Comparison of ENCODE assay signal across 15 cellular contexts in the genomic region with DNA sequence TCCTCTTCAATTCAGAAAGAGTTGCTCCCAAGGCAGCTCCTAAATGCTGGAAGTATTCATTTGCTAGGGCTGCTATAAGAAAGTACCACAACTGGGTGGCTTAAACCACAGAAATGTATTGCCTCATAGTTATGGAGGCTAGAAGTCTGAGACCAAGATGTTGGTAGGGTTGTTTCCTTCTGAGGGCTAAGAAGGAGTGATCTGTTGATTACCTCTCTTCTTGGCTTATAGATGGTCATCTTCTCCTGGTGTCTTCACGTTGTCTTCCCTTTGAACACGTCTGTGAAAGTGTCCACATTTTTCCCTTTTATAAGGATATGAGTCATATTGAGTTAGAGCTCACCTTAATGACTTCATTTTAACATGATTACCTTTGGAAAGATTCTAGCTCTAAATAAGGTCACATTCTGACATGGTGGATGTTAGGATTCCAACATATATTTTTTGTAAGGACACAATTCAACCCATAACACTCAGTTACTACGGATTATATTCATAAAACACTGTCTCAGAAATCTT.
A peak's percentile ranks its signal among the peaks of the same experiment; 100 is the strongest.
DNase-seq lines count a peak whose midpoint lies in the region; ATAC-seq, FAIRE-seq and TF ChIP-seq lines count a peak whose summit lies in the region.
"Had no signal": no experiment of that assay in that cellular context is flagged by ENCODE, and none has a peak within 500 bp of the region (broad histone marks: within the 10 kb centered on the region; RNA-seq: fewer than 3 reads in every experiment).

No MANE protein-coding gene starts in this region.

- H3K9me3 ChIP-seq in PC-3 (ENCODE audit: low read length) (no peaks in the 10 kb centered on the region), keratinocyte (ENCODE audit: control insufficient read depth, low read depth, low read length) (no peaks in the 10 kb centered on the region), small intestine (ENCODE audit: control insufficient read depth, low read depth) (no peaks in the 10 kb centered on the region), neuronal stem cell (replicated peaks in 1 of 2; ENCODE audit: control insufficient read depth in 2 of 2, insufficient read depth in 1 of 2, low read depth in 1 of 2, low read length in 2 of 2) (no peaks in the 10 kb centered on the region)
- H3K9me3 ChIP-seq: A549 had no signal

- FAIRE-seq in keratinocyte (lab: Jason Lieb, UNC) (peak; percentile 61), small intestine (lab: Jason Lieb, UNC) (no peak)
- FAIRE-seq: A549, HepG2, HTR-8/SVneo had no signal

- peak; percentile 48 for DNase-seq in PC-3
- peak; percentile 5 for DNase-seq in astrocyte of the hippocampus (ENCODE audit: low read depth, low spot score)
- DNase-seq in keratinocyte (ENCODE audit: low read depth, low spot score): no peak
- no peak for DNase-seq in NCI-H526 (lab: John Stamatoyannopoulos, UW)
- no peak for DNase-seq in small intestine
- no peak for DNase-seq in neuronal stem cell (ENCODE audit: low spot score)
- no peak for DNase-seq in iPS-NIHi7 (ENCODE audit: extremely low spot score)
- DNase-seq: CD8-positive, alpha-beta T cell; COR-L47; DND-41; HCEC 1CT; HFFc6 had no signal

- no peaks in the 10 kb centered on the region for H3K79me1 ChIP-seq in neuronal stem cell (ENCODE audit: low read depth, low read length)

- no peak overlapping the region for H2BK120ac ChIP-seq in neuronal stem cell (ENCODE audit: low read depth, low read length)

- H3K4me3 ChIP-seq in PC-3 (ENCODE audit: low read length): no peak overlapping the region
- peak overlapping the region in 1 of 3 experiments; percentile 54 for H3K4me3 ChIP-seq in keratinocyte (ENCODE audit: control insufficient read depth in 2 of 3, extremely low read depth in 1 of 3, insufficient read depth in 2 of 3, low read depth in 1 of 3, low read length in 3 of 3)
- no peak overlapping the region for H3K4me3 ChIP-seq in small intestine (ENCODE audit: low read depth in 1 of 2, low read length in 2 of 2)
- no peak overlapping the region for H3K4me3 ChIP-seq in neuronal stem cell (ENCODE audit: low read length in 2 of 2)
- H3K4me3 ChIP-seq: A549 had no signal

- H3K14ac ChIP-seq in neuronal stem cell (ENCODE audit: low read length): no peak overlapping the region

- H3K27ac ChIP-seq in PC-3 (ENCODE audit: low read length): peak overlapping the region; percentile 40
- peak overlapping the region; percentile 68 for H3K27ac ChIP-seq in keratinocyte (ENCODE audit: control insufficient read depth, insufficient read depth, low read length)
- H3K27ac ChIP-seq in small intestine (ENCODE audit: low read depth in 1 of 2, low read length in 1 of 2): no peak overlapping the region
- H3K27ac ChIP-seq in neuronal stem cell (replicated peaks; ENCODE audit: low read length): no peak overlapping the region
- H3K27ac ChIP-seq: A549 had no signal

- no peak overlapping the region for H2BK15ac ChIP-seq in neuronal stem cell (ENCODE audit: low read length)

- BruUV-seq in PC-3 (replicated peaks; lab: Mats Ljungman, UMichigan): no TSS peak

- no peak overlapping the region for H3K9ac ChIP-seq in PC-3 (ENCODE audit: low read length)
- H3K9ac ChIP-seq in keratinocyte (ENCODE audit: control insufficient read depth, extremely low read depth, insufficient read depth, low read length): peak overlapping the region; percentile 35
- no peak overlapping the region for H3K9ac ChIP-seq in neuronal stem cell (ENCODE audit: low read depth, low read length, poor library complexity)

- no peak overlapping the region for H3K23ac ChIP-seq in neuronal stem cell (ENCODE audit: low read depth, low read length, poor library complexity)

- no peak overlapping the region for H3K18ac ChIP-seq in neuronal stem cell (ENCODE audit: low read length)

- H3K27me3 ChIP-seq in PC-3 (ENCODE audit: low read length) (no peaks in the 10 kb centered on the region), keratinocyte (ENCODE audit: control insufficient read depth, extremely low read depth, insufficient read depth, low read length) (no peaks in the 10 kb centered on the region), small intestine (ENCODE audit: control insufficient read depth in 2 of 2, insufficient read depth in 2 of 2, low read length in 2 of 2) (no peaks in the 10 kb centered on the region), neuronal stem cell (ENCODE audit: control insufficient read depth in 3 of 3, insufficient read depth in 3 of 3, low read depth in 1 of 3, low read length in 3 of 3) (no peaks in the 10 kb centered on the region)

- dilution Hi-C loops in keratinocyte (cut with MboI; ENCODE audit: extremely low pct_ligation_motif_present, low sequenced_read_pairs): no loop called here

- no peaks in the 10 kb centered on the region for H3K9me2 ChIP-seq in PC-3 (replicated peaks; ENCODE audit: low read length)

- H2AK5ac ChIP-seq in neuronal stem cell (ENCODE audit: low read depth, low read length): no peak overlapping the region

- H3F3A ChIP-seq in PC-3 (ENCODE audit: low read length, unreplicated experiment): no peaks in the 10 kb centered on the region

- H2BK12ac ChIP-seq in neuronal stem cell (ENCODE audit: low read length): no peak overlapping the region

- peak overlapping the region; percentile 27 for H3K4me2 ChIP-seq in PC-3 (ENCODE audit: low read length)
- H3K4me2 ChIP-seq in keratinocyte (ENCODE audit: control insufficient read depth, extremely low read depth, insufficient read depth, low read depth, low read length): peak overlapping the region; percentile 62
- no peak overlapping the region for H3K4me2 ChIP-seq in neuronal stem cell (ENCODE audit: insufficient read depth, low read length, poor library complexity, severe bottlenecking)
- H3K4me2 ChIP-seq: A549 had no signal

- H4K8ac ChIP-seq in neuronal stem cell (ENCODE audit: low read depth, low read length): no peak overlapping the region

- no peaks in the 10 kb centered on the region for H3K79me2 ChIP-seq in PC-3 (ENCODE audit: low read length)
- H3K79me2 ChIP-seq in keratinocyte (ENCODE audit: control insufficient read depth, insufficient read depth, low read length): no peaks in the 10 kb centered on the region

- H2BK5ac ChIP-seq in neuronal stem cell (ENCODE audit: low read length): no peak overlapping the region

- 38 to 67% (median 44%) methylated on average over 3 of the region's 3 CpGs for WGBS in small intestine, 3 donors
- no CpG with 5 or more reads among the region's 3 CpGs for WGBS in neuronal stem cell (ENCODE audit: extremely low coverage in 2 of 2, insufficient read length in 2 of 2, insufficient replicate concordance in 1 of 2), 2 donors

- TF ChIP-seq CTCF in PC-3 (conservative IDR thresholded peaks at IDR 0.05; ENCODE audit: low read depth, low read length) (no peak), keratinocyte (optimal IDR thresholded peaks at IDR 0.05 in 1 of 3, IDR thresholded peaks at IDR 0.05 in 1 of 3, conservative IDR thresholded peaks at IDR 0.05 in 1 of 3; ENCODE audit: extremely low read depth in 1 of 3, insufficient read depth in 2 of 3, low read length in 3 of 3) (no peak)

- H3K9me1 ChIP-seq in keratinocyte (ENCODE audit: control insufficient read depth, extremely low read depth, insufficient read depth, low read length): no peaks in the 10 kb centered on the region

- H3K4me1 ChIP-seq in PC-3 (ENCODE audit: insufficient read depth, low read length) (peaks cover 23% of the 10 kb centered on the region), keratinocyte (ENCODE audit: control insufficient read depth, extremely low read depth, insufficient read depth, low read length) (peaks cover 29% of the 10 kb centered on the region), small intestine (ENCODE audit: control insufficient read depth in 2 of 2, insufficient read depth in 1 of 2, low read depth in 1 of 2, low read length in 1 of 2) (no peaks in the 10 kb centered on the region), neuronal stem cell (ENCODE audit: control insufficient read depth in 2 of 2, insufficient read depth in 1 of 2, low read depth in 1 of 2, low read length in 2 of 2) (no peaks in the 10 kb centered on the region)
- H3K4me1 ChIP-seq: A549 had no signal

- ATAC-seq in PC-3: no peak
- ATAC-seq: A549; CD8-positive, alpha-beta T cell; HepG2 had no signal

- intact Hi-C loops in PC-3 (cut with micrococcal nuclease): no loop called here

- POLR2A ChIA-PET in PC-3 (lab: Charles Lee; ENCODE audit: unreplicated experiment): no interaction called here

- CTCF ChIA-PET in PC-3 (lab: Charles Lee): no interaction called here

- H3K36me3 ChIP-seq in PC-3 (ENCODE audit: low read depth, low read length): no peaks in the 10 kb centered on the region
- H3K36me3 ChIP-seq in keratinocyte (ENCODE audit: control insufficient read depth in 2 of 2, extremely low read depth in 1 of 2, insufficient read depth in 2 of 2, low read length in 2 of 2): no peaks in the 10 kb centered on the region
- no peaks in the 10 kb centered on the region for H3K36me3 ChIP-seq in small intestine (ENCODE audit: control insufficient read depth in 2 of 2, insufficient read depth in 2 of 2, low read length in 2 of 2)
- H3K36me3 ChIP-seq in neuronal stem cell (replicated peaks in 1 of 2; ENCODE audit: control insufficient read depth in 2 of 2, insufficient read depth in 2 of 2, low read length in 2 of 2): no peaks in the 10 kb centered on the region

- no peaks in the 10 kb centered on the region for H4K20me1 ChIP-seq in PC-3 (ENCODE audit: low read length)
- no peaks in the 10 kb centered on the region for H4K20me1 ChIP-seq in keratinocyte (ENCODE audit: control insufficient read depth, extremely low read depth, insufficient read depth, low read length)

- no peak overlapping the region for H3K4ac ChIP-seq in neuronal stem cell (ENCODE audit: low read length)

- no peak overlapping the region for H4K91ac ChIP-seq in neuronal stem cell (ENCODE audit: low read depth, low read length, poor library complexity)

- H2AFZ ChIP-seq in PC-3 (ENCODE audit: low read length): no peak overlapping the region
- peak overlapping the region; percentile 74 for H2AFZ ChIP-seq in keratinocyte (ENCODE audit: control insufficient read depth, low read length)
- no peak overlapping the region for H2AFZ ChIP-seq in neuronal stem cell (ENCODE audit: low read length)

Comparison
In these comparisons a context has a peak if more than half of its experiments do, and no peak if none do; other contexts are left out.
1. DNase-seq: peak in PC-3 (single experiment) and astrocyte of the hippocampus (single experiment); none in keratinocyte (single experiment), NCI-H526 (0 of 2), small intestine (single experiment), neuronal stem cell (single experiment) and iPS-NIHi7 (single experiment).
2. H3K27ac ChIP-seq: peak in PC-3 (single experiment) and keratinocyte (single experiment); none in small intestine (0 of 2) and neuronal stem cell (single experiment).